Comparison of ENCODE assay signal across 1 cellular context in genomic region chr17:50565559-50566350, GRCh38.
TF ChIP-seq lines count a peak whose summit lies in the region.

No MANE protein-coding gene starts in this region.

TF ChIP-seq in HepG2, 621 proteins besides CTCF, POLR2A, EP300 and RAD21:
- TF ChIP-seq RXRA (CRISPR knock-in tag; IDR thresholded peaks at IDR 0.05): no peak
- 0 out of 2 replicates have a peak, but pooled peaks have one; percentile 41 for TF ChIP-seq RFX3 (CRISPR knock-in tag; IDR thresholded peaks at IDR 0.05)
- TF ChIP-seq MLXIP (CRISPR knock-in tag; IDR thresholded peaks at IDR 0.05; ENCODE audit: borderline replicate concordance): no peak
- no peak for TF ChIP-seq ATRX (CRISPR knock-in tag; IDR thresholded peaks at IDR 0.05; ENCODE audit: borderline replicate concordance)
- TF ChIP-seq RFX1 (IDR thresholded peaks at IDR 0.05): peak; percentile 87
